6 cellular contexts compared by ENCODE assay signal in genomic region chr12:120466560-120467315, GRCh38. TPM values are rescaled to one million over a fixed set of nuclear protein-coding genes. Genes with fewer than 3 reads are reported as not detected.
DNase-seq lines count a peak whose midpoint lies in the region; ATAC-seq, FAIRE-seq and TF ChIP-seq lines count a peak whose summit lies in the region.

No MANE protein-coding gene starts in this region.

- H3K4me2 ChIP-seq in GM23248 (ENCODE audit: unreplicated experiment) (no peak overlapping the region), PC-9 (peak overlapping the region; percentile 94; the same call in 1 of the 2 replicates)

- H3K4me3 ChIP-seq in GM23248 (no peak overlapping the region), PC-9 (no peak overlapping the region), bronchial epithelial cell (ENCODE audit: low read depth, low read length) (no peak overlapping the region)

- peak; percentile 78 for DNase-seq in GM23248
- peak in 1 of 2 experiments; percentile 24 for DNase-seq in PC-9
- DNase-seq in bronchial epithelial cell (ENCODE audit: low read depth): peak; percentile 37
- peak; percentile 22 for DNase-seq in renal cortical epithelial cell (ENCODE audit: low read depth)

- H3K9me3 ChIP-seq in GM23248 (ENCODE audit: low read depth) (no peaks in the 10 kb centered on the region), PC-9 (ENCODE audit: insufficient read depth, low read depth) (no peaks in the 10 kb centered on the region)

- H3K9me2 ChIP-seq in GM23248 (ENCODE audit: insufficient read depth) (no peaks in the 10 kb centered on the region), PC-9 (ENCODE audit: insufficient read depth) (no peaks in the 10 kb centered on the region)

- H3K27me3 ChIP-seq in GM23248 (replicated peaks; ENCODE audit: insufficient read depth) (no peaks in the 10 kb centered on the region), PC-9 (ENCODE audit: insufficient read depth, low read depth) (no peaks in the 10 kb centered on the region), bronchial epithelial cell (ENCODE audit: control insufficient read depth, insufficient read depth, low read length) (no peaks in the 10 kb centered on the region)

- H3F3A ChIP-seq in GM23248 (ENCODE audit: insufficient read depth) (peaks cover 42% of the 10 kb centered on the region), PC-9 (ENCODE audit: insufficient read depth, low read depth) (peaks cover 26% of the 10 kb centered on the region; the same call in 1 of the 2 replicates)

- WGBS in GM23248 (ENCODE audit: low coverage in 1 of 2, low lambda C conversion rate in 2 of 2, missing lambda C conversion rate in 2 of 2), 2 experiments: 36 to 43% methylated on average over 8 of the region's 8 CpGs

- TF ChIP-seq CTCF in PC-9 (conservative IDR thresholded peaks at IDR 0.05) (peak; percentile 68), bronchial epithelial cell (IDR thresholded peaks at IDR 0.05; ENCODE audit: insufficient read depth, low read length, severe bottlenecking) (peak; percentile 70)

- H4K20me1 ChIP-seq in GM23248 (ENCODE audit: insufficient read depth) (peaks cover 6% of the 10 kb centered on the region; the same call in 1 of the 2 replicates), PC-9 (ENCODE audit: insufficient read depth) (peaks cover 61% of the 10 kb centered on the region)

- H3K4me1 ChIP-seq in GM23248 (ENCODE audit: insufficient read depth) (peaks cover 19% of the 10 kb centered on the region; the same call in 1 of the 2 replicates), PC-9 (replicated peaks; ENCODE audit: insufficient read depth) (peaks cover 25% of the 10 kb centered on the region)

- peak overlapping the region; percentile 16; the same call in 1 of the 2 replicates for H3K27ac ChIP-seq in GM23248
- no peak overlapping the region for H3K27ac ChIP-seq in PC-9

- peaks cover 46% of the 10 kb centered on the region for H3K36me3 ChIP-seq in GM23248 (ENCODE audit: low read depth)
- peaks cover 30% of the 10 kb centered on the region; the same call in 1 of the 2 replicates for H3K36me3 ChIP-seq in PC-9 (ENCODE audit: low read depth)
- H3K36me3 ChIP-seq in bronchial epithelial cell (ENCODE audit: control insufficient read depth, insufficient read depth, low read length): peaks cover 23% of the 10 kb centered on the region

- H3K79me2 ChIP-seq in GM23248 (ENCODE audit: insufficient read depth): peaks cover 96% of the 10 kb centered on the region
- peaks cover 79% of the 10 kb centered on the region for H3K79me2 ChIP-seq in PC-9 (ENCODE audit: low read depth)

- in situ Hi-C loops in GM23248 (cut with MboI): no loop called here

- TSS peak; percentile 12 for BruUV-seq in PC-9 (replicated peaks; lab: Mats Ljungman, UMichigan)

- ATAC-seq in GM21447 (IDR thresholded peaks at IDR 0.05; ENCODE audit: unreplicated experiment): no peak
- ATAC-seq in HG03095 (IDR thresholded peaks at IDR 0.05; ENCODE audit: unreplicated experiment): no peak

- peak overlapping the region; percentile 24; the same call in 1 of the 2 replicates for H3K9ac ChIP-seq in GM23248

- H2AFZ ChIP-seq in GM23248: no peak overlapping the region
- no peak overlapping the region for H2AFZ ChIP-seq in PC-9

- CTCF ChIA-PET in PC-9 (lab: Charles Lee): interaction anchor here (0.9 kb wide), 1 partner anchor 114 kb away, joined by 5 read pairs; no protein-coding TSS in a partner anchor

- no peak for FAIRE-seq in bronchial epithelial cell (lab: Jason Lieb, UNC)

- intact Hi-C loops in PC-9 (cut with micrococcal nuclease; ENCODE audit: unreplicated experiment): loop anchor here (1.0 kb wide), 1 partner anchor 110 kb away; no protein-coding TSS in a partner anchor

- POLR2A ChIA-PET in PC-9 (lab: Charles Lee; ENCODE audit: unreplicated experiment): no interaction called here

RNA-seq across cellular contexts. Expression of gene SRSF9, which starts 2.8 kb away (rescaled TPM):
- total RNA-seq in GM23248 (2014; rRNA removed; shearing (Covaris generic)): 129 and 154 TPM in 2 replicates
- 329 and 345 TPM in 2 replicates for polyA plus RNA-seq in GM23248 (2016; fragmentation: Nextera tagmentation; extraction: Ambion mirVana)
- 231 and 253 TPM in 2 replicates for total RNA-seq in PC-9 (2021)
- total RNA-seq in bronchial epithelial cell: 325 and 349 TPM in 2 replicates
- 190 and 199 TPM in 2 replicates for total RNA-seq in renal cortical epithelial cell

RNA-seq across cellular contexts. Expression of gene GATC, which starts 20.5 kb away (rescaled TPM):
- 15.9 and 17.2 TPM in 2 replicates for total RNA-seq in GM23248 (2014; rRNA removed; shearing (Covaris generic))
- 18.3 and 18.8 TPM in 2 replicates for polyA plus RNA-seq in GM23248 (2016; fragmentation: Nextera tagmentation; extraction: Ambion mirVana)
- total RNA-seq in PC-9 (2021) (24.3 and 40.2 TPM in 2 replicates), bronchial epithelial cell (15.1 and 21.6 TPM in 2 replicates), renal cortical epithelial cell (30.9 and 32.0 TPM in 2 replicates)

RNA-seq across cellular contexts. Expression of gene TRIAP1, which starts 20.6 kb away (rescaled TPM):
- total RNA-seq in GM23248 (2014; rRNA removed; shearing (Covaris generic)): 45.6 and 47.0 TPM in 2 replicates
- polyA plus RNA-seq in GM23248 (2016; fragmentation: Nextera tagmentation; extraction: Ambion mirVana): 68.6 and 70.3 TPM in 2 replicates
- 23.5 and 27.5 TPM in 2 replicates for total RNA-seq in PC-9 (2021)
- 40.5 and 45.2 TPM in 2 replicates for total RNA-seq in bronchial epithelial cell
- 25.5 and 35.4 TPM in 2 replicates for total RNA-seq in renal cortical epithelial cell

RNA-seq across cellular contexts. Expression of gene COX6A1, which starts 28.8 kb away (rescaled TPM):
- total RNA-seq in GM23248 (2014; rRNA removed; shearing (Covaris generic)): 247 and 358 TPM in 2 replicates
- polyA plus RNA-seq in GM23248 (2016; fragmentation: Nextera tagmentation; extraction: Ambion mirVana): 806 and 824 TPM in 2 replicates
- 433 and 556 TPM in 2 replicates for total RNA-seq in PC-9 (2021)
- 659 and 789 TPM in 2 replicates for total RNA-seq in bronchial epithelial cell
- 413 and 865 TPM in 2 replicates for total RNA-seq in renal cortical epithelial cell

RNA-seq across cellular contexts. Expression of gene DYNLL1, which starts 29.2 kb away (rescaled TPM):
- total RNA-seq in GM23248 (2014; rRNA removed; shearing (Covaris generic)): 301 and 340 TPM in 2 replicates
- polyA plus RNA-seq in GM23248 (2016; fragmentation: Nextera tagmentation; extraction: Ambion mirVana): 778 and 782 TPM in 2 replicates
- total RNA-seq in PC-9 (2021): 251 and 340 TPM in 2 replicates
- total RNA-seq in bronchial epithelial cell: 268 and 325 TPM in 2 replicates
- total RNA-seq in renal cortical epithelial cell: 216 and 417 TPM in 2 replicates
